Comparison of ENCODE assay signal across 12 cellular contexts in the genomic region with DNA sequence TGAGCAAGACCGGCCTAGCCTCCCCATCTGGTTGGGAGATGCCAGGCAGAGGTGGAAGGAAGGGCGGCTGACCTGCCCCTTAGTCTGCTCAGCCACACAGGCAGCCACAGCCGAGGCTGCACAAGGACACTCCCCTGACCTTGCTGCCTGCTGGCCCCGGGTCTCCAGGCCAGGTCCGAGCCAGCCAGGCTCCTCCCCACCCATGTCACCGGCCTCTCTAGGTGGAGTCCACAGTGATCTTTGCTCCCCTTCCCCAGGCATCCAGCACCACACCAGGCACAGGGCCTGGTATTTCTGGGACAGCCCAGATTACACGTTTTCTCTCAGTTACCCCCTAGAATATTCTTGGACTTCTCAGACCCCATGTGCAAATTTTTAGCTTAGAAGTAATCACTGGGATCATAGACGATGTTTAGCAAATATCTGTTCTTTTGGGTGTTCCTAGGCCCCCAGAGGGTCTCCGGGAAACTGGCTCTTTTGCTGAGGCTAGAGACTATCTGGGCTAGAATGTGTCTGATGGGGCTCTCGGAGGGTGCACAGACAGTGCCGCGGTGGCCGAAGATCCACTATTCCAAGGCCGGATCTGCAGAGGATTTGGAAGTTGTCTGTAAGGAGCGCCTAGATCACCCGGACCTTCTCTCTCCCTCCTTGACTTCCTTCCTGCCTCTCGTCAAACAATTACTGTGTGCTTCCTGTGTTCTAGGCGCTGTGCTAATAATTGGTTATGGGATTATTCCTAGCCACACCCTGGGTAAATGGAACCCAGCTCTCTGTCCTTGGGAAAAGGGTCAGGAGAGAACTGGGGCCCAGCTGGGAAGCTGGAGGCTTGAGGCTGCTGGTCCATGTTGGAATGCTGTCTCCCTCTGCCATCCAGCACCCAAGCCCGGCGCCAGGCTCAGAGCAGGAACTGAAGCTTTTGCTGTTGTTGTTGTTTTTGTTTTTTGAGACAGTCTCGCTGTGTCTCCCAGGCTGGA. TPM values are rescaled to one million over a fixed set of nuclear protein-coding genes. Genes with fewer than 3 reads are reported as not detected.
DNase-seq lines count a peak whose midpoint lies in the region; ATAC-seq and TF ChIP-seq lines count a peak whose summit lies in the region.
"Had no signal": no experiment of that assay in that cellular context is flagged by ENCODE, and none has a peak within 500 bp of the region (broad histone marks: within the 10 kb centered on the region; RNA-seq: fewer than 3 reads in every experiment).

No MANE protein-coding gene starts in this region.

- TF ChIP-seq CTCF in CD4-positive, alpha-beta T cell (IDR thresholded peaks at IDR 0.05): no peak
- no peak for TF ChIP-seq CTCF in Loucy (conservative IDR thresholded peaks at IDR 0.05; ENCODE audit: low read length)
- no peak for TF ChIP-seq CTCF in osteocyte (IDR thresholded peaks at IDR 0.05)
- no peak for TF ChIP-seq CTCF in testis (IDR thresholded peaks at IDR 0.05)

- peak overlapping the region; percentile 48 for H3K4me2 ChIP-seq in Loucy (ENCODE audit: low read depth, low read length, poor library complexity, severe bottlenecking)

- peak overlapping the region; percentile 13 for H3K27ac ChIP-seq in CD4-positive, alpha-beta T cell (ENCODE audit: low read depth, low read length)
- peak overlapping the region in 1 of 2 donors; percentile 19 for H3K27ac ChIP-seq in testis
- H3K27ac ChIP-seq: pancreas had no signal

- 73 to 76% methylated on average over 20 to 21 of the region's 21 CpGs for WGBS in testis, 2 donors

- H3K79me2 ChIP-seq in Loucy (ENCODE audit: insufficient read depth, low read length): peaks cover 16% of the 10 kb centered on the region; the same call in 1 of the 2 replicates

- H3K36me3 Mint-ChIP-seq in CD4-positive, alpha-beta T cell (ENCODE audit: low read depth): peaks cover 49% of the 10 kb centered on the region
- peaks cover 44% of the 10 kb centered on the region for H3K36me3 Mint-ChIP-seq in effector memory CD8-positive, alpha-beta T cell (ENCODE audit: insufficient read depth)
- H3K36me3 Mint-ChIP-seq in osteocyte (ENCODE audit: unreplicated experiment): peaks cover 9% of the 10 kb centered on the region

- DNase-seq in CD4-positive, alpha-beta T cell: no peak
- no peak for DNase-seq in effector memory CD8-positive, alpha-beta T cell
- DNase-seq in osteocyte (ENCODE audit: extremely low spot score, unreplicated experiment): no peak
- no peak for DNase-seq in testis
- no peak for DNase-seq in NCI-H146 treated with DMSO at 0.1 percent for 48 hours (lab: John Stamatoyannopoulos, UW; ENCODE audit: unreplicated experiment)
- no peak for DNase-seq in NCI-H526 (lab: John Stamatoyannopoulos, UW)
- DNase-seq: effector memory CD4-positive, alpha-beta T cell; GOT3; NCI-H187 treated with DMSO at 0.1 percent for 48 hours had no signal

- no peak for TF ChIP-seq POLR2A in testis (IDR thresholded peaks at IDR 0.05)

- H3K4me3 ChIP-seq in Loucy (ENCODE audit: low read length, poor library complexity, severe bottlenecking) (peak overlapping the region; percentile 31), testis (no peak overlapping the region)
- H3K4me3 ChIP-seq: pancreas had no signal

- no peaks in the 10 kb centered on the region for H3K27me3 Mint-ChIP-seq in CD4-positive, alpha-beta T cell
- no peaks in the 10 kb centered on the region for H3K27me3 Mint-ChIP-seq in effector memory CD8-positive, alpha-beta T cell
- no peaks in the 10 kb centered on the region for H3K27me3 Mint-ChIP-seq in osteocyte (ENCODE audit: unreplicated experiment)

- H3K4me1 ChIP-seq in Loucy (ENCODE audit: insufficient read depth, low read length, poor library complexity, severe bottlenecking) (peaks cover 23% of the 10 kb centered on the region), testis (peaks cover 9% of the 10 kb centered on the region)

- peak overlapping the region; percentile 78 for H3K4me3 Mint-ChIP-seq in CD4-positive, alpha-beta T cell
- peak overlapping the region; percentile 28 to 50 for H3K4me3 Mint-ChIP-seq in effector memory CD8-positive, alpha-beta T cell
- no peak overlapping the region for H3K4me3 Mint-ChIP-seq in osteocyte (ENCODE audit: unreplicated experiment)

- H3K9me3 Mint-ChIP-seq in CD4-positive, alpha-beta T cell: no peaks in the 10 kb centered on the region
- no peaks in the 10 kb centered on the region for H3K9me3 Mint-ChIP-seq in effector memory CD8-positive, alpha-beta T cell
- H3K9me3 Mint-ChIP-seq in osteocyte (ENCODE audit: unreplicated experiment): no peaks in the 10 kb centered on the region

- H4K20me1 ChIP-seq in Loucy (ENCODE audit: insufficient read depth, low read length, poor library complexity, severe bottlenecking): no peaks in the 10 kb centered on the region

- H3K9me2 ChIP-seq in Loucy (replicated peaks; ENCODE audit: low read depth, low read length): no peaks in the 10 kb centered on the region

- intact Hi-C loops in CD4-positive, alpha-beta T cell (cut with DNase I, micrococcal nuclease): loop anchor here in 1 of 2 experiments (10.0 kb wide), 1 partner anchor 326 kb away; no protein-coding TSS in a partner anchor
- intact Hi-C loops in testis (cut with DNase I; ENCODE audit: low total_unique reads): loop anchor here (10.0 kb wide), 1 partner anchor 276 kb away; the partner anchor contains the start of gene RRM2

- peaks cover 50% of the 10 kb centered on the region for H3K4me1 Mint-ChIP-seq in CD4-positive, alpha-beta T cell (ENCODE audit: low read depth)
- H3K4me1 Mint-ChIP-seq in effector memory CD8-positive, alpha-beta T cell (ENCODE audit: low read depth in 2 of 2): peaks cover 20 to 26% of the 10 kb centered on the region in 2 donors
- H3K4me1 Mint-ChIP-seq in osteocyte (ENCODE audit: unreplicated experiment): peaks cover 52% of the 10 kb centered on the region

- POLR2A ChIA-PET in CD4-positive, alpha-beta T cell (lab: Charles Lee): interaction anchor here (1.4 kb wide), 1 partner anchor 282 kb away, joined by 3 read pairs; no protein-coding TSS in a partner anchor

- H3K27ac Mint-ChIP-seq in CD4-positive, alpha-beta T cell: peak overlapping the region; percentile 86
- peak overlapping the region; percentile 72 to 87 for H3K27ac Mint-ChIP-seq in effector memory CD8-positive, alpha-beta T cell
- H3K27ac Mint-ChIP-seq in osteocyte (ENCODE audit: unreplicated experiment): peak overlapping the region; percentile 8

- CTCF ChIA-PET in CD4-positive, alpha-beta T cell (lab: Charles Lee): no interaction called here

- H3K27me3 ChIP-seq in CD4-positive, alpha-beta T cell (ENCODE audit: control insufficient read depth, insufficient read depth, low read length): no peaks in the 10 kb centered on the region
- no peaks in the 10 kb centered on the region for H3K27me3 ChIP-seq in Loucy (ENCODE audit: insufficient read depth, low read length, poor library complexity, severe bottlenecking)
- no peaks in the 10 kb centered on the region for H3K27me3 ChIP-seq in testis
- H3K27me3 ChIP-seq: pancreas had no signal

- peak overlapping the region; percentile 46 for H3K9ac ChIP-seq in Loucy (ENCODE audit: low read depth, low read length, poor library complexity, severe bottlenecking)

- H2AFZ ChIP-seq in Loucy (ENCODE audit: low read length): no peak overlapping the region

- H3K9me3 ChIP-seq in CD4-positive, alpha-beta T cell (ENCODE audit: control insufficient read depth, low read length): no peaks in the 10 kb centered on the region
- no peaks in the 10 kb centered on the region for H3K9me3 ChIP-seq in Loucy (ENCODE audit: insufficient read depth, low read depth, low read length)
- no peaks in the 10 kb centered on the region for H3K9me3 ChIP-seq in testis
- H3K9me3 ChIP-seq: pancreas had no signal

- no peak for ATAC-seq in CD4-positive, alpha-beta T cell (ENCODE audit: poor library complexity)
- no peak for ATAC-seq in effector memory CD8-positive, alpha-beta T cell (replicated peaks)
- ATAC-seq in GM19395 (IDR thresholded peaks at IDR 0.05; ENCODE audit: unreplicated experiment): no peak

- no peaks in the 10 kb centered on the region for H3F3A ChIP-seq in Loucy (ENCODE audit: low read depth)

- H3K36me3 ChIP-seq in Loucy (ENCODE audit: insufficient read depth, low read length) (peaks cover 21% of the 10 kb centered on the region; the same call in 1 of the 2 replicates), testis (ENCODE audit: low read depth, missing control alignments) (no peaks in the 10 kb centered on the region)
- H3K36me3 ChIP-seq: pancreas had no signal

RNA-seq across cellular contexts. Expression of gene ODC1, which starts 46.9 kb away (rescaled TPM):
- total RNA-seq in CD4-positive, alpha-beta T cell: 100 to 1,000 TPM; 162 to 164 TPM
- total RNA-seq in osteocyte (41.7 and 44.8 TPM in 2 replicates), testis (100 to 1,000 TPM; 208 to 321 TPM)
- polyA plus RNA-seq in testis (ENCODE audit: insufficient read depth, low read depth, low replicate concordance): 309 TPM

Comparison
In these comparisons a context has a peak if more than half of its experiments do, and no peak if none do; other contexts are left out.
1. H3K27ac Mint-ChIP-seq: peak in every context shown above with its lines; median percentile 86 in CD4-positive, alpha-beta T cell; 80 in effector memory CD8-positive, alpha-beta T cell; 8 in osteocyte.